ENCODE assay signal across 9 cellular contexts in genomic region chr1:201447911-201448871, GRCh38. TPM values are rescaled to one million over a fixed set of nuclear protein-coding genes. Genes with fewer than 3 reads are reported as not detected.
DNase-seq lines count a peak whose midpoint lies in the region; ATAC-seq and TF ChIP-seq lines count a peak whose summit lies in the region.
"Had no signal": no experiment of that assay in that cellular context is flagged by ENCODE, and none has a peak within 500 bp of the region (broad histone marks: within the 10 kb centered on the region; RNA-seq: fewer than 3 reads in every experiment).

No MANE protein-coding gene starts in this region.

- no peak overlapping the region for H3K4me3 ChIP-seq in PC-3 (ENCODE audit: low read length)

- no peaks in the 10 kb centered on the region for H3K79me2 ChIP-seq in PC-3 (ENCODE audit: low read length)

- no peak overlapping the region for H3K9ac ChIP-seq in PC-3 (ENCODE audit: low read length)

- no peaks in the 10 kb centered on the region for H3K9me3 Mint-ChIP-seq in osteocyte (ENCODE audit: unreplicated experiment)
- no peaks in the 10 kb centered on the region for H3K9me3 Mint-ChIP-seq in type B pancreatic cell

- H3K27me3 ChIP-seq in PC-3 (ENCODE audit: low read length), result no peaks in the 10 kb centered on the region

- H4K20me1 ChIP-seq in PC-3 (ENCODE audit: low read length), result no peaks in the 10 kb centered on the region

- peak overlapping the region; percentile 61 for H2AFZ ChIP-seq in PC-3 (ENCODE audit: low read length)

- H3K4me1 Mint-ChIP-seq in osteocyte (ENCODE audit: unreplicated experiment), result peaks cover 12% of the 10 kb centered on the region
- peaks cover 32% of the 10 kb centered on the region for H3K4me1 Mint-ChIP-seq in type B pancreatic cell (ENCODE audit: unreplicated experiment)

- H3K9me2 ChIP-seq in PC-3 (replicated peaks; ENCODE audit: low read length), result no peaks in the 10 kb centered on the region

- H3K4me2 ChIP-seq in PC-3 (ENCODE audit: low read length), result peak overlapping the region; percentile 53

- no peak overlapping the region for H3K4me3 Mint-ChIP-seq in osteocyte (ENCODE audit: unreplicated experiment)
- no peak overlapping the region for H3K4me3 Mint-ChIP-seq in type B pancreatic cell

- in situ Hi-C loops in ACHN (cut with HindIII; ENCODE audit: low pct_ligation_motif_present, low pct_unique_long_range_greater_than_20kb, low sequenced_read_pairs), result no loop called here

- H3F3A ChIP-seq in PC-3 (ENCODE audit: low read length, unreplicated experiment), result no peaks in the 10 kb centered on the region

- POLR2A ChIA-PET in PC-3 (lab: Charles Lee; ENCODE audit: unreplicated experiment), result interaction anchor here (0.6 to 0.7 kb wide), 4 partner anchors 14 to 54 kb away, joined by 3 to 27 read pairs (median 10); no protein-coding TSS in a partner anchor

- H3K27me3 Mint-ChIP-seq in osteocyte (ENCODE audit: unreplicated experiment) (no peaks in the 10 kb centered on the region), type B pancreatic cell (no peaks in the 10 kb centered on the region)

- H3K27ac Mint-ChIP-seq in osteocyte (ENCODE audit: unreplicated experiment), result no peak overlapping the region
- peak overlapping the region; percentile 53 for H3K27ac Mint-ChIP-seq in type B pancreatic cell

- intact Hi-C loops in PC-3 (cut with micrococcal nuclease), result loop anchor here (1.0 to 2.0 kb wide), 3 partner anchors 15 to 65 kb away; no protein-coding TSS in a partner anchor

- DNase-seq in ACHN, result peak; percentile 79
- DNase-seq in PC-3, result peak; percentile 97
- peak; percentile 85 for DNase-seq in activated effector memory CD4-positive, alpha-beta T cell treated with anti-CD3 and anti-CD28 coated beads, Interleukin-2, amount 50 U/mL, for 16 hours
- peak; percentile 96 for DNase-seq in globus pallidus (ENCODE audit: low spot score)
- DNase-seq in osteocyte (ENCODE audit: extremely low spot score, unreplicated experiment), result no peak
- DNase-seq in type B pancreatic cell (ENCODE audit: extremely low spot score, unreplicated experiment), result no peak

- CTCF ChIA-PET in PC-3 (lab: Charles Lee), result interaction anchor here (0.5 to 2.6 kb wide), 15 partner anchors 8 to 429 kb away, joined by 3 to 64 read pairs (median 7); partner anchors contain the start of gene PHLDA3

- BruUV-seq in PC-3 (replicated peaks; lab: Mats Ljungman, UMichigan), result no TSS peak

- ATAC-seq in GM18907 (IDR thresholded peaks at IDR 0.05; ENCODE audit: unreplicated experiment) (peak; percentile 73), HG03460 (IDR thresholded peaks at IDR 0.05; ENCODE audit: unreplicated experiment) (peak; percentile 73), PC-3 (peak; percentile 97)

- peak overlapping the region; percentile 27 for H3K27ac ChIP-seq in PC-3 (ENCODE audit: low read length)

- H3K36me3 ChIP-seq in PC-3 (ENCODE audit: low read depth, low read length), result no peaks in the 10 kb centered on the region

- no peaks in the 10 kb centered on the region for H3K36me3 Mint-ChIP-seq in osteocyte (ENCODE audit: unreplicated experiment)
- H3K36me3 Mint-ChIP-seq in type B pancreatic cell, result no peaks in the 10 kb centered on the region

- H3K4me1 ChIP-seq in PC-3 (ENCODE audit: insufficient read depth, low read length), result peaks cover 29% of the 10 kb centered on the region

- TF ChIP-seq CTCF in PC-3 (conservative IDR thresholded peaks at IDR 0.05; ENCODE audit: low read depth, low read length), result peak; percentile 100
- peak; percentile 75 for TF ChIP-seq CTCF in osteocyte (IDR thresholded peaks at IDR 0.05)
- peak; percentile 93 for TF ChIP-seq CTCF in type B pancreatic cell (conservative IDR thresholded peaks at IDR 0.05)

- no peaks in the 10 kb centered on the region for H3K9me3 ChIP-seq in PC-3 (ENCODE audit: low read length)

RNA-seq across cellular contexts. Expression of gene PHLDA3, which starts 20.8 kb away (rescaled TPM):
- total RNA-seq in PC-3 (2014; rRNA removed) (216 and 349 TPM in 2 replicates), osteocyte (50.6 and 55.5 TPM in 2 replicates), type B pancreatic cell (ENCODE audit: low replicate concordance) (59.3 and 132 TPM in 2 replicates)

RNA-seq across cellular contexts. Expression of gene TNNI1, which starts 26.7 kb away (rescaled TPM):
- total RNA-seq in PC-3 (2014; rRNA removed) (not detected in 2 replicates), osteocyte (0.43 TPM in 1 of 2 replicates, not detected in the other), type B pancreatic cell (ENCODE audit: low replicate concordance) (0.12 and 6.1 TPM in 2 replicates)
- total RNA-seq: subcutaneous adipose tissue had no signal

RNA-seq across cellular contexts. Expression of gene LAD1, which starts 49.1 kb away (rescaled TPM):
- total RNA-seq in PC-3 (2014; rRNA removed), result 310 and 381 TPM in 2 replicates
- total RNA-seq in osteocyte, result 0.16 and 0.91 TPM in 2 replicates
- total RNA-seq in type B pancreatic cell (ENCODE audit: low replicate concordance), result 41.2 and 79.5 TPM in 2 replicates

RNA-seq across cellular contexts. Expression of gene CSRP1, which starts 58.7 kb away (rescaled TPM):
- total RNA-seq in PC-3 (2014; rRNA removed), result 147 and 189 TPM in 2 replicates
- 0.56 and 1.6 TPM in 2 replicates for total RNA-seq in osteocyte
- 7.3 and 139 TPM in 2 replicates for total RNA-seq in type B pancreatic cell (ENCODE audit: low replicate concordance)

Comparison
In these comparisons a context has a peak if more than half of its experiments do, and no peak if none do; other contexts are left out.
1. DNase-seq: peak in ACHN (single experiment), PC-3 (single experiment), activated effector memory CD4-positive, alpha-beta T cell treated with anti-CD3 and anti-CD28 coated beads, Interleukin-2, amount 50 U/mL, for 16 hours (single experiment) and globus pallidus (single experiment); none in osteocyte (single experiment) and type B pancreatic cell (single experiment).
2. RNA of gene LAD1, which starts 49.1 kb away (total RNA-seq): 310 to 381 TPM in PC-3 and 41.2 to 79.5 TPM in type B pancreatic cell; 0.16 to 0.91 TPM in osteocyte; every median in the first group is over 10 times any median in the second.
3. Peak in every context shown above with its lines, with median percentiles within 50 percentile points of each other: ATAC-seq and CTCF ChIP-seq.